ENCODE assay signal across 12 cellular contexts in genomic region chr2:204026294-204026693, GRCh38.
DNase-seq lines count a peak whose midpoint lies in the region; ATAC-seq, FAIRE-seq and TF ChIP-seq lines count a peak whose summit lies in the region.
"Had no signal": no experiment of that assay in that cellular context is flagged by ENCODE, and none has a peak within 500 bp of the region (broad histone marks: within the 10 kb centered on the region; RNA-seq: fewer than 3 reads in every experiment).

No MANE protein-coding gene starts in this region.

- WGBS in heart right ventricle, 2 donors, result 78 to 79% methylated on average over 3 of the region's 3 CpGs
- WGBS in right lobe of liver (ENCODE audit: insufficient coverage, low coverage, low lambda C conversion rate, missing lambda C conversion rate), result 64% methylated on average over 3 of the region's 3 CpGs

- intact Hi-C loops in heart right ventricle (cut with DNase I) (loop anchor here in 4 of 10 donors (10.0 kb wide), 2 partner anchors 119 to 149 kb away; no protein-coding TSS in a partner anchor), right lobe of liver (cut with DNase I) (no loop called here)

- FAIRE-seq in GM12891 (lab: Jason Lieb, UNC), result peak; percentile 56
- FAIRE-seq: pancreas had no signal

- TF ChIP-seq CTCF in VCaP (conservative IDR thresholded peaks at IDR 0.05) (peak; percentile 14; the same call in 1 of the 2 replicates), heart right ventricle (IDR thresholded peaks at IDR 0.05) (peak in 1 of 9 donors; percentile 21), right lobe of liver (IDR thresholded peaks at IDR 0.05) (peak in 2 of 4 donors; percentile 4 to 7)

- H3K9me3 ChIP-seq in heart right ventricle (no peaks in the 10 kb centered on the region), right lobe of liver (no peaks in the 10 kb centered on the region)
- H3K9me3 ChIP-seq: pancreas had no signal

- H3K27me3 ChIP-seq in heart right ventricle, result no peaks in the 10 kb centered on the region
- H3K27me3 ChIP-seq in right lobe of liver, result no peaks in the 10 kb centered on the region
- H3K27me3 ChIP-seq: pancreas had no signal

- H3K4me3 ChIP-seq in heart right ventricle (no peak overlapping the region), right lobe of liver (no peak overlapping the region)
- H3K4me3 ChIP-seq: pancreas had no signal

- TF ChIP-seq POLR2A in GM12891 (IDR thresholded peaks at IDR 0.05; ENCODE audit: low read depth, low read length) (no peak), right lobe of liver (IDR thresholded peaks at IDR 0.05) (no peak)

- ATAC-seq in heart right ventricle (no peak), right lobe of liver (no peak)
- ATAC-seq: pancreas had no signal

- DNase-seq in NCI-H748 (lab: John Stamatoyannopoulos, UW; ENCODE audit: unreplicated experiment) (peak; percentile 6), NCI-H748 treated with DMSO at 0.1 percent for 48 hours (lab: John Stamatoyannopoulos, UW) (no peak), GM12891 (ENCODE audit: insufficient read length, low spot score) (no peak), iPS-NIHi11 (ENCODE audit: low spot score) (peak; percentile 22), heart right ventricle (no peak), right lobe of liver (no peak), DMS79 treated with DMSO at 0.1 percent for 48 hours (lab: John Stamatoyannopoulos, UW) (no peak)
- DNase-seq: activated T-cell treated with anti-CD3 and anti-CD28 coated beads, Interleukin-2, amount 50 U/mL, for 24 hours; foreskin melanocyte; NCI-H510A treated with DMSO at 0.1 percent for 48 hours; pancreas had no signal

- H3K36me3 ChIP-seq in heart right ventricle (no peaks in the 10 kb centered on the region), right lobe of liver (no peaks in the 10 kb centered on the region)
- H3K36me3 ChIP-seq: pancreas had no signal

- H3K4me1 ChIP-seq in heart right ventricle (peaks cover 0 to 4% (median 0%) of the 10 kb centered on the region in 9 donors), right lobe of liver (no peaks in the 10 kb centered on the region)

- H3K27ac ChIP-seq in VCaP (no peak overlapping the region), heart right ventricle (no peak overlapping the region), right lobe of liver (no peak overlapping the region)
- H3K27ac ChIP-seq: pancreas had no signal

TF ChIP-seq in GM12891, 5 proteins besides CTCF, POLR2A, EP300 and RAD21:
- TF ChIP-seq PAX5 (IDR thresholded peaks at IDR 0.05; ENCODE audit: insufficient read depth, low read length, severe bottlenecking), result no peak
- no peak for TF ChIP-seq POU2F2 (IDR thresholded peaks at IDR 0.05; ENCODE audit: low read depth, low read length)
- TF ChIP-seq TAF1 (IDR thresholded peaks at IDR 0.05; ENCODE audit: low read depth, low read length), result no peak
- no peak for TF ChIP-seq SPI1 (IDR thresholded peaks at IDR 0.05; ENCODE audit: low read depth, low read length)
- no peak for TF ChIP-seq POLR2AphosphoS5 (IDR thresholded peaks at IDR 0.05; ENCODE audit: low read depth, low read length)

Comparison
In these comparisons a context has a peak if more than half of its experiments do, and no peak if none do; other contexts are left out.
1. DNase-seq: peak in NCI-H748 (single experiment) and iPS-NIHi11 (single experiment); none in NCI-H748 treated with DMSO at 0.1 percent for 48 hours (single experiment), GM12891 (single experiment), heart right ventricle (0 of 2), right lobe of liver (0 of 3) and DMS79 treated with DMSO at 0.1 percent for 48 hours (single experiment).